1 cellular context compared by ENCODE assay signal in genomic region chr20:2840967-2841531, GRCh38.
TF ChIP-seq lines count a peak whose summit lies in the region.

No MANE protein-coding gene starts in this region.

TF ChIP-seq in HEK293, 187 proteins besides CTCF, POLR2A, EP300 and RAD21 (continued from another document):
- TF ChIP-seq ZBTB26 (tag by site-specific recombination; optimal IDR thresholded peaks at IDR 0.05) (peak; percentile 29), ZNF391 (tag by site-specific recombination; IDR thresholded peaks at IDR 0.05; ENCODE audit: borderline replicate concordance, low read depth) (no peak), FEZF1 (tag by site-specific recombination; IDR thresholded peaks at IDR 0.05) (no peak), ZNF585B (tag by site-specific recombination; IDR thresholded peaks at IDR 0.05) (no peak), KLF9 (tag by site-specific recombination; IDR thresholded peaks at IDR 0.05; ENCODE audit: low read depth) (peak; percentile 53; the same call in 1 of the 2 replicates), ZNF600 (tag by site-specific recombination; IDR thresholded peaks at IDR 0.05) (peak; percentile 27; the same call in 1 of the 2 replicates), ZNF335 (tag by site-specific recombination; conservative IDR thresholded peaks at IDR 0.05) (peak; percentile 94), ZBTB20 (tag by site-specific recombination; IDR thresholded peaks at IDR 0.05) (peak; percentile 37; the same call in 1 of the 2 replicates), ZNF549 (tag by site-specific recombination; IDR thresholded peaks at IDR 0.05) (no peak), KLF7 (tag by site-specific recombination; IDR thresholded peaks at IDR 0.05; ENCODE audit: borderline replicate concordance) (no peak), ZNF341 (tag by site-specific recombination; IDR thresholded peaks at IDR 0.05; ENCODE audit: low read depth) (peak; percentile 99), ZIC2 (tag by site-specific recombination; IDR thresholded peaks at IDR 0.05) (peak; percentile 86), GLIS1 (tag by site-specific recombination; IDR thresholded peaks at IDR 0.05) (peak; percentile 94)
- TF ChIP-seq, protein P1, sequence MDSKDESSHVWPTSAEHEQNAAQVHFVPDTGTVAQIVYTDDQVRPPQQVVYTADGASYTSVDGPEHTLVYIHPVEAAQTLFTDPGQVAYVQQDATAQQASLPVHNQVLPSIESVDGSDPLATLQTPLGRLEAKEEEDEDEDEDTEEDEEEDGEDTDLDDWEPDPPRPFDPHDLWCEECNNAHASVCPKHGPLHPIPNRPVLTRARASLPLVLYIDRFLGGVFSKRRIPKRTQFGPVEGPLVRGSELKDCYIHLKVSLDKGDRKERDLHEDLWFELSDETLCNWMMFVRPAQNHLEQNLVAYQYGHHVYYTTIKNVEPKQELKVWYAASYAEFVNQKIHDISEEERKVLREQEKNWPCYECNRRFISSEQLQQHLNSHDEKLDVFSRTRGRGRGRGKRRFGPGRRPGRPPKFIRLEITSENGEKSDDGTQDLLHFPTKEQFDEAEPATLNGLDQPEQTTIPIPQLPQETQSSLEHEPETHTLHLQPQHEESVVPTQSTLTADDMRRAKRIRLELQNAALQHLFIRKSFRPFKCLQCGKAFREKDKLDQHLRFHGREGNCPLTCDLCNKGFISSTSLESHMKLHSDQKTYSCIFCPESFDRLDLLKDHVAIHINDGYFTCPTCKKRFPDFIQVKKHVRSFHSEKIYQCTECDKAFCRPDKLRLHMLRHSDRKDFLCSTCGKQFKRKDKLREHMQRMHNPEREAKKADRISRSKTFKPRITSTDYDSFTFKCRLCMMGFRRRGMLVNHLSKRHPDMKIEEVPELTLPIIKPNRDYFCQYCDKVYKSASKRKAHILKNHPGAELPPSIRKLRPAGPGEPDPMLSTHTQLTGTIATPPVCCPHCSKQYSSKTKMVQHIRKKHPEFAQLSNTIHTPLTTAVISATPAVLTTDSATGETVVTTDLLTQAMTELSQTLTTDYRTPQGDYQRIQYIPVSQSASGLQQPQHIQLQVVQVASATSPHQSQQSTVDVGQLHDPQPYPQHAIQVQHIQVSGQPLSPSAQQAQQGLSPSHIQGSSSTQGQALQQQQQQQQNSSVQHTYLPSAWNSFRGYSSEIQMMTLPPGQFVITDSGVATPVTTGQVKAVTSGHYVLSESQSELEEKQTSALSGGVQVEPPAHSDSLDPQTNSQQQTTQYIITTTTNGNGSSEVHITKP (tag by site-specific recombination; IDR thresholded peaks at IDR 0.05), result peak; percentile 83
